ENCODE assay signal across 19 cellular contexts in the genomic region with DNA sequence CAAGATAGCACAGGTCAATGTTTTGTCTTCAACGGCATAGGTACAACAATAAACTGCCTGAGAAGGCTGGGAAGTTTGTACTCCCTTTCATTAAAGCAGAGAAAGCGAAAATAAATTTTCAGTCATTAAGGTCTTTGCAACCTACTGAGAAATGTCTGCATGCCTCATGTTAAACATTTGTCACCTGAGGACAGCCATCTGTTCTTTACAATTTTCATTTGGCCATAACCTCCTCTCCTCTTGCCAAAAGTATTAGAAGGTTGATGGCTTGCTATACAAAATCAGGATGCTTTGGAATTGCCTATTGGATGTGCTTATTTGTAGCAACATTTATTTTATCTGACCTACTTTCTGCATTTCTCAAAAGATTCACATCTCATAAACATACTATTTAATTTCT.
A peak's percentile ranks its signal among the peaks of the same experiment; 100 is the strongest.
DNase-seq lines count a peak whose midpoint lies in the region; ATAC-seq and TF ChIP-seq lines count a peak whose summit lies in the region.
"Had no signal": no experiment of that assay in that cellular context is flagged by ENCODE, and none has a peak within 500 bp of the region (broad histone marks: within the 10 kb centered on the region; RNA-seq: fewer than 3 reads in every experiment).

No MANE protein-coding gene starts in this region.

- no peak for ATAC-seq in left lung
- ATAC-seq in right lobe of liver: no peak
- no peak for ATAC-seq in HG03565 (IDR thresholded peaks at IDR 0.05; ENCODE audit: unreplicated experiment)
- ATAC-seq: A549, GM12878 had no signal

- H3K9me3 ChIP-seq in left lung (no peaks in the 10 kb centered on the region), right lobe of liver (no peaks in the 10 kb centered on the region)
- H3K9me3 ChIP-seq: A549, BE2C, BLaER1 had no signal

- TF ChIP-seq POLR2A in right lobe of liver (IDR thresholded peaks at IDR 0.05): no peak

- DNase-seq in DMS 273 (lab: John Stamatoyannopoulos, UW; ENCODE audit: unreplicated experiment): peak; percentile 32
- no peak for DNase-seq in DMS 273 treated with DMSO at 0.1 percent for 48 hours (lab: John Stamatoyannopoulos, UW)
- peak; percentile 63 for DNase-seq in NCI-H69 (lab: John Stamatoyannopoulos, UW)
- peak; percentile 69 for DNase-seq in cerebellum (ENCODE audit: low spot score)
- DNase-seq in left lung: no peak
- no peak for DNase-seq in right lobe of liver
- DNase-seq: ACHN; BE2C; CD4-positive, alpha-beta memory T cell; CD4-positive, CD25-positive, alpha-beta regulatory T cell; CD8-positive, alpha-beta memory T cell; COR-L47; DMS79 treated with DMSO at 0.1 percent for 48 hours; GDM1 had no signal

- no peaks in the 10 kb centered on the region for H3K36me3 ChIP-seq in left lung
- H3K36me3 ChIP-seq in right lobe of liver: no peaks in the 10 kb centered on the region
- H3K36me3 ChIP-seq: BE2C, BLaER1 had no signal

- H3K4me3 ChIP-seq in left lung: no peak overlapping the region
- no peak overlapping the region for H3K4me3 ChIP-seq in right lobe of liver
- H3K4me3 ChIP-seq: A549, BLaER1, GM12878 had no signal

- 69% methylated on average over 2 of the region's 2 CpGs for WGBS in right lobe of liver (ENCODE audit: insufficient coverage, low coverage, low lambda C conversion rate, missing lambda C conversion rate)

- no peaks in the 10 kb centered on the region for H3K27me3 ChIP-seq in left lung
- no peaks in the 10 kb centered on the region for H3K27me3 ChIP-seq in right lobe of liver
- H3K27me3 ChIP-seq: BLaER1 had no signal

- TF ChIP-seq CTCF in left lung (IDR thresholded peaks at IDR 0.05) (no peak), right lobe of liver (IDR thresholded peaks at IDR 0.05) (no peak)

- no peak overlapping the region for H3K27ac ChIP-seq in left lung
- H3K27ac ChIP-seq in right lobe of liver: no peak overlapping the region
- H3K27ac ChIP-seq: 22Rv1, A549, BLaER1 had no signal

- intact Hi-C loops in left lung (cut with DNase I): no loop called here
- intact Hi-C loops in right lobe of liver (cut with DNase I): no loop called here

- H3K4me1 ChIP-seq in left lung: no peaks in the 10 kb centered on the region
- H3K4me1 ChIP-seq in right lobe of liver: no peaks in the 10 kb centered on the region
- H3K4me1 ChIP-seq: A549, BE2C, BLaER1 had no signal

Comparison
In these comparisons a context has a peak if more than half of its experiments do, and no peak if none do; other contexts are left out.
1. DNase-seq: peak in DMS 273 (single experiment), NCI-H69 (single experiment) and cerebellum (single experiment); none in DMS 273 treated with DMSO at 0.1 percent for 48 hours (single experiment), left lung (0 of 2) and right lobe of liver (0 of 3).